18 cellular contexts compared by ENCODE assay signal in genomic region chr3:163776753-163777152, GRCh38.
DNase-seq lines count a peak whose midpoint lies in the region; ATAC-seq, FAIRE-seq and TF ChIP-seq lines count a peak whose summit lies in the region.
"Had no signal": no experiment of that assay in that cellular context is flagged by ENCODE, and none has a peak within 500 bp of the region (broad histone marks: within the 10 kb centered on the region; RNA-seq: fewer than 3 reads in every experiment).

No MANE protein-coding gene starts in this region.

- H3K4me3 Mint-ChIP-seq in osteocyte (ENCODE audit: unreplicated experiment) = no peak overlapping the region
- H3K4me3 Mint-ChIP-seq: CD14-positive monocyte; CD4-positive, alpha-beta memory T cell; HFFc6 had no signal

- H3K27ac ChIP-seq in SK-N-SH (ENCODE audit: low read depth in 2 of 2, low read length in 1 of 2) (no peak overlapping the region), PC-3 (ENCODE audit: low read length) (no peak overlapping the region), vagina (no peak overlapping the region), heart left ventricle (no peak overlapping the region)
- H3K27ac ChIP-seq: 22Rv1, BLaER1, GM23248 had no signal

- BruUV-seq in PC-3 (replicated peaks; lab: Mats Ljungman, UMichigan) = no TSS peak

- no peak for DNase-seq in SK-N-SH
- peak; percentile 71 for DNase-seq in PC-3
- DNase-seq in glomerular visceral epithelial cell (ENCODE audit: extremely low spot score) = peak; percentile 9
- no peak for DNase-seq in osteocyte (ENCODE audit: extremely low spot score, unreplicated experiment)
- DNase-seq in GM12891 (ENCODE audit: insufficient read length, low spot score) = no peak
- no peak for DNase-seq in vagina (ENCODE audit: extremely low spot score in 2 of 2)
- DNase-seq in heart left ventricle = no peak
- DNase-seq: CD4-positive, alpha-beta memory T cell; DMS153; DMS79; GF-D8; GM23248; HCEC 1CT; HFFc6 had no signal

- H3K9me2 ChIP-seq in SK-N-SH (no peaks in the 10 kb centered on the region), PC-3 (replicated peaks; ENCODE audit: low read length) (no peaks in the 10 kb centered on the region)

- POLR2A ChIA-PET in SK-N-SH (lab: Yijun Ruan, JAX) = no interaction called here
- POLR2A ChIA-PET in PC-3 (lab: Charles Lee; ENCODE audit: unreplicated experiment) = interaction anchor here (0.6 kb wide), 1 partner anchor 232 kb away, joined by 3 read pairs; no protein-coding TSS in a partner anchor

- ATAC-seq in SK-N-SH treated with all-trans-retinoic acid at 6 μM for 48 hours (no peak), PC-3 (peak; percentile 70), heart left ventricle (no peak)

- no peaks in the 10 kb centered on the region for H3K36me3 ChIP-seq in SK-N-SH (replicated peaks in 1 of 2; ENCODE audit: control insufficient read depth in 1 of 2, insufficient read depth in 2 of 2, low read length in 1 of 2)
- no peaks in the 10 kb centered on the region for H3K36me3 ChIP-seq in PC-3 (ENCODE audit: low read depth, low read length)
- H3K36me3 ChIP-seq in vagina = no peaks in the 10 kb centered on the region
- no peaks in the 10 kb centered on the region for H3K36me3 ChIP-seq in heart left ventricle
- H3K36me3 ChIP-seq: BLaER1 had no signal

- TF ChIP-seq RAD21 in SK-N-SH (IDR thresholded peaks at IDR 0.05; ENCODE audit: low read length) = no peak

- no peaks in the 10 kb centered on the region for H4K20me1 ChIP-seq in SK-N-SH (ENCODE audit: insufficient read depth)
- H4K20me1 ChIP-seq in PC-3 (ENCODE audit: low read length) = no peaks in the 10 kb centered on the region
- H4K20me1 ChIP-seq: BLaER1 had no signal

- no peaks in the 10 kb centered on the region for H3K4me1 ChIP-seq in SK-N-SH (ENCODE audit: control insufficient read depth in 1 of 2, insufficient read depth in 2 of 2, low read depth in 1 of 2, low read length in 1 of 2)
- peaks cover 29% of the 10 kb centered on the region for H3K4me1 ChIP-seq in PC-3 (ENCODE audit: insufficient read depth, low read length)
- H3K4me1 ChIP-seq in vagina = no peaks in the 10 kb centered on the region
- no peaks in the 10 kb centered on the region for H3K4me1 ChIP-seq in heart left ventricle
- H3K4me1 ChIP-seq: BLaER1 had no signal

- H2AFZ ChIP-seq in SK-N-SH (ENCODE audit: low read depth) = no peak overlapping the region
- H2AFZ ChIP-seq in PC-3 (ENCODE audit: low read length) = no peak overlapping the region
- H2AFZ ChIP-seq: GM23248 had no signal

- H3K9me3 ChIP-seq in SK-N-SH (no peaks in the 10 kb centered on the region), PC-3 (ENCODE audit: low read length) (no peaks in the 10 kb centered on the region), vagina (no peaks in the 10 kb centered on the region), heart left ventricle (peaks cover 0 to 17% (median 0%) of the 10 kb centered on the region in 12 donors)
- H3K9me3 ChIP-seq: BLaER1 had no signal

- H3K9ac ChIP-seq in SK-N-SH = no peak overlapping the region
- no peak overlapping the region for H3K9ac ChIP-seq in PC-3 (ENCODE audit: low read length)
- H3K9ac ChIP-seq: BLaER1, GM23248 had no signal

- intact Hi-C loops in PC-3 (cut with micrococcal nuclease) = loop anchor here (10.0 kb wide), 1 partner anchor 182 kb away; no protein-coding TSS in a partner anchor
- intact Hi-C loops in vagina (cut with DNase I) = no loop called here
- intact Hi-C loops in heart left ventricle (cut with DNase I) = no loop called here

- H3K27me3 Mint-ChIP-seq in osteocyte (ENCODE audit: unreplicated experiment) = no peaks in the 10 kb centered on the region
- H3K27me3 Mint-ChIP-seq: CD4-positive, alpha-beta memory T cell had no signal

- no peak for TF ChIP-seq CTCF in SK-N-SH (IDR thresholded peaks at IDR 0.05)
- no peak for TF ChIP-seq CTCF in PC-3 (conservative IDR thresholded peaks at IDR 0.05; ENCODE audit: low read depth, low read length)
- no peak for TF ChIP-seq CTCF in osteocyte (IDR thresholded peaks at IDR 0.05)
- TF ChIP-seq CTCF in vagina (IDR thresholded peaks at IDR 0.05) = no peak
- no peak for TF ChIP-seq CTCF in heart left ventricle (IDR thresholded peaks at IDR 0.05)

- H3K79me2 ChIP-seq in SK-N-SH (ENCODE audit: insufficient read depth) (no peaks in the 10 kb centered on the region), PC-3 (ENCODE audit: low read length) (no peaks in the 10 kb centered on the region)

- H3K27me3 ChIP-seq in SK-N-SH (ENCODE audit: insufficient read depth) (no peaks in the 10 kb centered on the region), PC-3 (ENCODE audit: low read length) (no peaks in the 10 kb centered on the region), vagina (no peaks in the 10 kb centered on the region), heart left ventricle (no peaks in the 10 kb centered on the region)
- H3K27me3 ChIP-seq: BLaER1 had no signal

- peak overlapping the region; percentile 11 for H3K27ac Mint-ChIP-seq in osteocyte (ENCODE audit: unreplicated experiment)
- H3K27ac Mint-ChIP-seq: CD14-positive monocyte; CD4-positive, alpha-beta memory T cell; HFFc6 had no signal

- FAIRE-seq in GM12891 (lab: Jason Lieb, UNC) = no peak

- no peaks in the 10 kb centered on the region for H3K36me3 Mint-ChIP-seq in osteocyte (ENCODE audit: unreplicated experiment)
- H3K36me3 Mint-ChIP-seq: CD14-positive monocyte; CD4-positive, alpha-beta memory T cell had no signal

- CTCF ChIA-PET in SK-N-SH (lab: Yijun Ruan, JAX) (no interaction called here), PC-3 (lab: Charles Lee) (no interaction called here)

- H3K4me2 ChIP-seq in SK-N-SH = no peak overlapping the region
- H3K4me2 ChIP-seq in PC-3 (ENCODE audit: low read length) = peak overlapping the region; percentile 25
- H3K4me2 ChIP-seq: BLaER1 had no signal

- no peak for TF ChIP-seq POLR2A in GM12891 (IDR thresholded peaks at IDR 0.05; ENCODE audit: low read depth, low read length)
- TF ChIP-seq POLR2A in vagina (IDR thresholded peaks at IDR 0.05) = no peak
- no peak for TF ChIP-seq POLR2A in heart left ventricle (IDR thresholded peaks at IDR 0.05)

- H3F3A ChIP-seq in SK-N-SH (replicated peaks; ENCODE audit: insufficient read depth) (no peaks in the 10 kb centered on the region), PC-3 (ENCODE audit: low read length, unreplicated experiment) (peaks cover 4% of the 10 kb centered on the region)

- peaks cover 16% of the 10 kb centered on the region for H3K4me1 Mint-ChIP-seq in osteocyte (ENCODE audit: unreplicated experiment)
- H3K4me1 Mint-ChIP-seq: CD14-positive monocyte; CD4-positive, alpha-beta memory T cell had no signal

- TF ChIP-seq EP300 in SK-N-SH (IDR thresholded peaks at IDR 0.05; ENCODE audit: borderline replicate concordance in 1 of 2, low read depth in 1 of 2, low read length in 1 of 2) = no peak

- peaks cover 16% of the 10 kb centered on the region for H3K9me3 Mint-ChIP-seq in osteocyte (ENCODE audit: unreplicated experiment)

- no peak overlapping the region for H3K4me3 ChIP-seq in SK-N-SH (ENCODE audit: low read depth in 2 of 2, low read length in 1 of 2)
- no peak overlapping the region for H3K4me3 ChIP-seq in PC-3 (ENCODE audit: low read length)
- H3K4me3 ChIP-seq in vagina = no peak overlapping the region
- H3K4me3 ChIP-seq in heart left ventricle = no peak overlapping the region
- H3K4me3 ChIP-seq: BLaER1, GM23248 had no signal

TF ChIP-seq in SK-N-SH treated with all-trans-retinoic acid at 6 μM for 48 hours, 23 proteins besides CTCF, POLR2A, EP300 and RAD21 (continues in another document):
- TF ChIP-seq ISL1 (CRISPR knock-in tag; IDR thresholded peaks at IDR 0.05) (0 out of 2 replicates have a peak, but pooled peaks have one; percentile 8), ZFP3 (CRISPR knock-in tag; IDR thresholded peaks at IDR 0.05) (no peak), ZNF70 (CRISPR knock-in tag; IDR thresholded peaks at IDR 0.05) (no peak), GLIS3 (CRISPR knock-in tag; IDR thresholded peaks at IDR 0.05) (no peak), ZNF565 (CRISPR knock-in tag; conservative IDR thresholded peaks at IDR 0.05; ENCODE audit: low read depth) (no peak)

TF ChIP-seq in SK-N-SH, 30 proteins besides CTCF, POLR2A, EP300 and RAD21 (continues in another document):
- no peak for TF ChIP-seq ZBTB33 (IDR thresholded peaks at IDR 0.05; ENCODE audit: borderline replicate concordance, low read depth)
- no peak for TF ChIP-seq MXI1 (IDR thresholded peaks at IDR 0.05; ENCODE audit: low read depth, low read length)
- TF ChIP-seq JUND (IDR thresholded peaks at IDR 0.05) = no peak
- no peak for TF ChIP-seq RFX5 (IDR thresholded peaks at IDR 0.05; ENCODE audit: low read length)
- no peak for TF ChIP-seq GABPA (IDR thresholded peaks at IDR 0.05; ENCODE audit: low read depth)

TF ChIP-seq in GM12891, 5 proteins besides CTCF, POLR2A, EP300 and RAD21:
- TF ChIP-seq POLR2AphosphoS5 (IDR thresholded peaks at IDR 0.05; ENCODE audit: low read depth, low read length) (no peak), TAF1 (IDR thresholded peaks at IDR 0.05; ENCODE audit: low read depth, low read length) (no peak), PAX5 (IDR thresholded peaks at IDR 0.05; ENCODE audit: insufficient read depth, low read length, severe bottlenecking) (no peak), POU2F2 (IDR thresholded peaks at IDR 0.05; ENCODE audit: low read depth, low read length) (no peak), SPI1 (IDR thresholded peaks at IDR 0.05; ENCODE audit: low read depth, low read length) (no peak)
TF ChIP-seq in GM12891: peak in this region for 0.

Comparison
In these comparisons a context has a peak if more than half of its experiments do, and no peak if none do; other contexts are left out.
1. DNase-seq: peak in PC-3 (single experiment) and glomerular visceral epithelial cell (single experiment); none in SK-N-SH (single experiment), osteocyte (single experiment), GM12891 (single experiment), vagina (0 of 2) and heart left ventricle (0 of 5).